In genomic region chr4:181701219-181701618, GRCh38 we compare ENCODE assay signal across 16 cellular contexts.
"Had no signal": no experiment of that assay in that cellular context is flagged by ENCODE, and none has a peak within 500 bp of the region (broad histone marks: within the 10 kb centered on the region; RNA-seq: fewer than 3 reads in every experiment).

No MANE protein-coding gene starts in this region.

- H3K4me1 ChIP-seq: heart left ventricle, stomach had no signal

- H3K27me3 ChIP-seq: heart left ventricle, neutrophil, stomach had no signal

- H3K36me3 ChIP-seq: heart left ventricle, neutrophil, stomach, thoracic aorta had no signal

- H3K9me3 ChIP-seq: heart left ventricle, neutrophil, stomach, thoracic aorta had no signal

- ATAC-seq: esophagus mucosa; heart left ventricle; left colon; naive thymus-derived CD4-positive, alpha-beta T cell; right cardiac atrium had no signal

- H3K27ac ChIP-seq: heart left ventricle, neutrophil, stomach, thoracic aorta had no signal

- DNase-seq: effector memory CD4-positive, alpha-beta T cell; heart left ventricle; hippocampal formation; left colon; mammary epithelial cell; naive thymus-derived CD4-positive, alpha-beta T cell; nephron progenitor cell; right cardiac atrium; small intestine; stimulated activated CD4-positive, alpha-beta T cell treated with anti-CD3 and anti-CD28 coated beads, Interleukin-12 subunit alpha, Interleukin-12 subunit beta, amount 100 ng/mL, for 4 hours; stimulated activated naive CD4-positive, alpha-beta T cell; stomach; trophoblast cell had no signal

- H3K4me3 ChIP-seq: heart left ventricle, stomach, thoracic aorta had no signal
